ENCODE assay signal across 33 cellular contexts in the genomic region with DNA sequence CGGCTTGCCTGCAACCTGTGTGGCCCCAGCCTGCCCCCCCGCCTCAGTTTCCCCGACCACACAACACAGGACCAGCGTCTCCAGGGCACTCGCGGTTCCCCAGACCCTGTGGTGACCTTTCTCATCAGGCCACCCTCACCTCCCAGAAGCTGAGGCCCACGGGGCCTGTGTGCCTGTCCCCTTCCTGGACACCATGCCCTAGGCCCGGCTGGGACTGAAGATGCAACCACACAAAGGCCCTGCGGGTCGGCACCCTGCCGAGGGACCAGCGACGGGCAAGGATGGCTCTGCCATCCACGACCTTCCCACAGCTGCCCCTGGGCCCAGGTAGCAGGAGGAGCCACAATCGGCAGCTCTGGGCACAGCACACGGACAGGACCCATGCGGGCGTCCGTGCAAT.
"Had no signal": no experiment of that assay in that cellular context is flagged by ENCODE, and none has a peak within 500 bp of the region (broad histone marks: within the 10 kb centered on the region; RNA-seq: fewer than 3 reads in every experiment).

No MANE protein-coding gene starts in this region.

- H3K9me3 ChIP-seq: adrenal gland, ascending aorta, body of pancreas, breast epithelium had no signal

- H3K4me1 ChIP-seq: adrenal gland, ascending aorta, body of pancreas, breast epithelium had no signal

- H3K36me3 ChIP-seq: brain microvascular endothelial cell had no signal

- H3K27me3 ChIP-seq: adrenal gland, ascending aorta, body of pancreas, brain microvascular endothelial cell, breast epithelium, cardiac muscle cell had no signal

- ATAC-seq: activated naive CD4-positive, alpha-beta T cell treated with anti-CD3 and anti-CD28 coated beads, Interleukin-2, amount 50 U/mL, for 72 hours; activated naive CD8-positive, alpha-beta T cell treated with anti-CD3 and anti-CD28 coated beads, Interleukin-2, amount 50 U/mL, for 24 hours; activated T-cell treated with anti-CD3 and anti-CD28 coated beads, Interleukin-2, amount 50 U/mL, for 72 hours; activated T-helper 17 cell treated with anti-CD3 and anti-CD28 coated beads, Interleukin-2, amount 50 U/mL, for 72 hours had no signal

- DNase-seq: activated effector memory CD4-positive, alpha-beta T cell treated with anti-CD3 and anti-CD28 coated beads, Interleukin-2, amount 50 U/mL, for 16 hours; activated effector memory CD4-positive, alpha-beta T cell treated with Interleukin-2 at 50 U/mL for 16 hours; activated gamma-delta T cell; activated gamma-delta T cell treated with Interleukin-2 at 50 U/mL for 16 hours; activated naive CD4-positive, alpha-beta T cell; activated naive CD4-positive, alpha-beta T cell treated with anti-CD3 and anti-CD28 coated beads for 36 hours; activated naive CD4-positive, alpha-beta T cell treated with anti-CD3 and anti-CD28 coated beads, Interleukin-2, amount 10 ng/mL, durations not matched to agents 7 days and 5 days; activated naive CD4-positive, alpha-beta T cell treated with anti-CD3 and anti-CD28 coated beads, Interleukin-2, amount 50 U/mL, for 16 hours; activated naive CD4-positive, alpha-beta T cell treated with Interleukin-2 at 50 U/mL for 16 hours; activated naive CD8-positive, alpha-beta T cell treated with anti-CD3 and anti-CD28 coated beads for 36 hours; activated naive CD8-positive, alpha-beta T cell treated with anti-CD3 and anti-CD28 coated beads, Interleukin-2, amount 10 ng/mL, durations not matched to agents 7 days and 5 days; activated naive CD8-positive, alpha-beta T cell treated with anti-CD3 and anti-CD28 coated beads, Interleukin-2, amount 50 U/mL, for 24 hours; activated T-cell treated with anti-CD3 and anti-CD28 coated beads, Interleukin-2, amount 50 U/mL, for 24 hours; activated T-cell treated with anti-CD3 and anti-CD28 coated beads, Interleukin-2, amount 50 U/mL, for 4 hours; activated T-cell treated with anti-CD3 and anti-CD28 coated beads, Interleukin-2, amount 50 U/mL, for 48 hours; activated T-cell treated with anti-CD3 and anti-CD28 coated beads, Interleukin-2, amount 50 U/mL, for 72 hours; adrenal gland; amniotic stem cell; amygdala; anterior cingulate cortex; aorta; body of pancreas; brain microvascular endothelial cell; caudate nucleus; central memory CD4-positive, alpha-beta T cell; cerebellar nuclear complex had no signal

- H3K27ac ChIP-seq: adrenal gland, ascending aorta, body of pancreas, brain microvascular endothelial cell, breast epithelium, cardiac muscle cell had no signal

- FAIRE-seq: astrocyte, bronchial epithelial cell had no signal

- H3K4me3 ChIP-seq: adrenal gland, ascending aorta, body of pancreas, breast epithelium, cardiac muscle cell had no signal
